29 cellular contexts compared by ENCODE assay signal in genomic region chr11:1727861-1728260, GRCh38. TPM values are rescaled to one million over a fixed set of nuclear protein-coding genes. Genes with fewer than 3 reads are reported as not detected.
A peak's percentile ranks its signal among the peaks of the same experiment; 100 is the strongest.
DNase-seq lines count a peak whose midpoint lies in the region; ATAC-seq and TF ChIP-seq lines count a peak whose summit lies in the region.
"Had no signal": no experiment of that assay in that cellular context is flagged by ENCODE, and none has a peak within 500 bp of the region (broad histone marks: within the 10 kb centered on the region; RNA-seq: fewer than 3 reads in every experiment).

No MANE protein-coding gene starts in this region.

- no peak for TF ChIP-seq CTCF in DND-41 (IDR thresholded peaks at IDR 0.05; ENCODE audit: borderline replicate concordance, extremely low read depth, low read length, poor library complexity, severe bottlenecking)

- no peaks in the 10 kb centered on the region for H3K9me3 ChIP-seq in DND-41 (ENCODE audit: insufficient read depth, low read length, severe bottlenecking)
- H3K9me3 ChIP-seq: Caco-2, SJSA1 had no signal

- H3K4me2 ChIP-seq in DND-41 (ENCODE audit: insufficient read depth, low read length), result no peak overlapping the region
- H3K4me2 ChIP-seq: PC-9 had no signal

- no peaks in the 10 kb centered on the region for H3K27me3 ChIP-seq in DND-41 (ENCODE audit: insufficient read depth, low read length, poor library complexity)

- no peak for ATAC-seq in activated T-cell treated with anti-CD3 and anti-CD28 coated beads, Interleukin-2, amount 50 U/mL, for 72 hours (replicated peaks in 1 of 2)
- ATAC-seq in DND-41 (ENCODE audit: insufficient read depth, low read depth), result no peak
- no peak for ATAC-seq in memory B cell (ENCODE audit: low read depth)
- no peak for ATAC-seq in stimulated activated effector memory CD8-positive, alpha-beta T cell treated with anti-CD3 and anti-CD28 coated beads, Interleukin-12 subunit alpha, Interleukin-12 subunit beta, amount 100 ng/mL, for 72 hours
- no peak for ATAC-seq in GM21360 (IDR thresholded peaks at IDR 0.05; ENCODE audit: unreplicated experiment)
- ATAC-seq: CD8-positive, alpha-beta T cell; GM12878 had no signal

- peak overlapping the region; percentile 54 for H3K9ac ChIP-seq in DND-41 (ENCODE audit: low read depth, low read length)

- no peaks in the 10 kb centered on the region for H4K20me1 ChIP-seq in DND-41 (ENCODE audit: insufficient read depth, low read length)

- peak overlapping the region; percentile 31 to 56 for H3K4me3 Mint-ChIP-seq in activated T-cell treated with anti-CD3 and anti-CD28 coated beads, Interleukin-2, amount 50 U/mL, for 72 hours
- H3K4me3 Mint-ChIP-seq in memory B cell, result peak overlapping the region; percentile 62
- H3K4me3 Mint-ChIP-seq in stimulated activated effector memory CD8-positive, alpha-beta T cell treated with anti-CD3 and anti-CD28 coated beads, Interleukin-12 subunit alpha, Interleukin-12 subunit beta, amount 100 ng/mL, for 72 hours, result peak overlapping the region; percentile 54

- DNase-seq in activated T-cell treated with anti-CD3 and anti-CD28 coated beads, Interleukin-2, amount 50 U/mL, for 72 hours, result no peak
- no peak for DNase-seq in activated T-cell treated with anti-CD3 and anti-CD28 coated beads, Interleukin-2, amount 50 U/mL, for 1 hour
- DNase-seq in DND-41 (no peak), memory B cell (ENCODE audit: low spot score in 2 of 2) (no peak), HuH-7.5 (ENCODE audit: low spot score) (no peak), mucosa of gallbladder (ENCODE audit: low spot score) (no peak)
- DNase-seq in stimulated activated effector memory CD8-positive, alpha-beta T cell treated with anti-CD3 and anti-CD28 coated beads, Interleukin-12 subunit alpha, Interleukin-12 subunit beta, amount 100 ng/mL, for 72 hours (ENCODE audit: low spot score in 2 of 2), result no peak
- DNase-seq: 8988T; ACHN; CD8-positive, alpha-beta T cell; EL; GDM1; HCEC 1CT; NCI-H1092; NCI-H1417 treated with DMSO at 0.1 percent for 48 hours; NCI-H1694 treated with DMSO at 0.1 percent for 48 hours; NCI-H2081; NCI-H2227 treated with DMSO at 0.1 percent for 48 hours; NCI-H526 treated with DMSO at 0.1 percent for 48 hours; PC-9; Right ventricle myocardium superior; RPMI8226 had no signal

- no peaks in the 10 kb centered on the region; the same call in 1 of the 2 replicates for H3K79me2 ChIP-seq in DND-41 (ENCODE audit: insufficient read depth, low read length)

- H3K9me3 Mint-ChIP-seq in activated T-cell treated with anti-CD3 and anti-CD28 coated beads, Interleukin-2, amount 50 U/mL, for 72 hours, result peaks cover 9 to 10% of the 10 kb centered on the region in 2 donors
- no peaks in the 10 kb centered on the region for H3K9me3 Mint-ChIP-seq in memory B cell
- H3K9me3 Mint-ChIP-seq in stimulated activated effector memory CD8-positive, alpha-beta T cell treated with anti-CD3 and anti-CD28 coated beads, Interleukin-12 subunit alpha, Interleukin-12 subunit beta, amount 100 ng/mL, for 72 hours, result no peaks in the 10 kb centered on the region
- H3K9me3 Mint-ChIP-seq: CD8-positive, alpha-beta T cell had no signal

- H3K27ac ChIP-seq in DND-41 (ENCODE audit: low read length), result peak overlapping the region; percentile 94
- H3K27ac ChIP-seq: HL-60, PC-9, SJSA1 had no signal

- H3K27me3 Mint-ChIP-seq in activated T-cell treated with anti-CD3 and anti-CD28 coated beads, Interleukin-2, amount 50 U/mL, for 72 hours (ENCODE audit: low read depth), result peaks cover 17% of the 10 kb centered on the region
- peaks cover 5% of the 10 kb centered on the region for H3K27me3 Mint-ChIP-seq in memory B cell

- H3K4me1 Mint-ChIP-seq in activated T-cell treated with anti-CD3 and anti-CD28 coated beads, Interleukin-2, amount 50 U/mL, for 72 hours (ENCODE audit: low read depth), result peaks cover 35% of the 10 kb centered on the region
- peaks cover 42% of the 10 kb centered on the region for H3K4me1 Mint-ChIP-seq in memory B cell
- peaks cover 59% of the 10 kb centered on the region for H3K4me1 Mint-ChIP-seq in stimulated activated effector memory CD8-positive, alpha-beta T cell treated with anti-CD3 and anti-CD28 coated beads, Interleukin-12 subunit alpha, Interleukin-12 subunit beta, amount 100 ng/mL, for 72 hours

- H3K4me3 ChIP-seq in DND-41 (ENCODE audit: low read depth in 1 of 2, low read length in 2 of 2), result no peak overlapping the region
- H3K4me3 ChIP-seq: GM12878, PC-9, SJSA1 had no signal

- no peak overlapping the region for H2AFZ ChIP-seq in DND-41 (ENCODE audit: low read depth, low read length)
- H2AFZ ChIP-seq: PC-9 had no signal

- H3K27ac Mint-ChIP-seq in activated T-cell treated with anti-CD3 and anti-CD28 coated beads, Interleukin-2, amount 50 U/mL, for 72 hours, result peak overlapping the region; percentile 27
- peak overlapping the region; percentile 95 for H3K27ac Mint-ChIP-seq in memory B cell
- H3K27ac Mint-ChIP-seq in stimulated activated effector memory CD8-positive, alpha-beta T cell treated with anti-CD3 and anti-CD28 coated beads, Interleukin-12 subunit alpha, Interleukin-12 subunit beta, amount 100 ng/mL, for 72 hours, result peak overlapping the region; percentile 68
- H3K27ac Mint-ChIP-seq: CD8-positive, alpha-beta T cell had no signal

- peaks cover 71% of the 10 kb centered on the region for H3K4me1 ChIP-seq in DND-41 (ENCODE audit: insufficient read depth, low read length)
- H3K4me1 ChIP-seq: Caco-2, SJSA1 had no signal

- no peaks in the 10 kb centered on the region for H3K36me3 ChIP-seq in DND-41 (ENCODE audit: insufficient read depth, low read length)
- H3K36me3 ChIP-seq: SJSA1 had no signal

- H3K36me3 Mint-ChIP-seq in activated T-cell treated with anti-CD3 and anti-CD28 coated beads, Interleukin-2, amount 50 U/mL, for 72 hours (ENCODE audit: insufficient read depth in 2 of 2), result peaks cover 0 to 5% of the 10 kb centered on the region in 2 donors
- H3K36me3 Mint-ChIP-seq in memory B cell, result no peaks in the 10 kb centered on the region
- H3K36me3 Mint-ChIP-seq in stimulated activated effector memory CD8-positive, alpha-beta T cell treated with anti-CD3 and anti-CD28 coated beads, Interleukin-12 subunit alpha, Interleukin-12 subunit beta, amount 100 ng/mL, for 72 hours, result peaks cover 8% of the 10 kb centered on the region
- H3K36me3 Mint-ChIP-seq: CD8-positive, alpha-beta T cell had no signal

RNA-seq across cellular contexts. Expression of gene IFITM10, which starts 22.5 kb away (rescaled TPM):
- 1 to 10 TPM in 1 of 2 donors, under 1 TPM in 1; 0.91 to 1.5 TPM for total RNA-seq in activated T-cell treated with anti-CD3 and anti-CD28 coated beads, Interleukin-2, amount 50 U/mL, for 72 hours
- total RNA-seq in mucosa of gallbladder, result 13.9 TPM
- total RNA-seq: GM12878 had no signal

RNA-seq across cellular contexts. Expression of gene KRTAP5-6, which starts 30.9 kb away (rescaled TPM):
- total RNA-seq in activated T-cell treated with anti-CD3 and anti-CD28 coated beads, Interleukin-2, amount 50 U/mL, for 72 hours, result not detected
- total RNA-seq in mucosa of gallbladder, result not detected
- total RNA-seq: Caco-2; CD8-positive, alpha-beta T cell; GM12878; H1; NCI-H460; PC-9; Right ventricle myocardium superior; SJSA1 had no signal

RNA-seq across cellular contexts. Expression of gene CTSD, which starts 35.9 kb away (rescaled TPM):
- 10 to 100 TPM; 56.2 to 66.9 TPM for total RNA-seq in activated T-cell treated with anti-CD3 and anti-CD28 coated beads, Interleukin-2, amount 50 U/mL, for 72 hours
- 2,163 TPM for total RNA-seq in mucosa of gallbladder

Comparison
In these comparisons a context has a peak if more than half of its experiments do, and no peak if none do; other contexts are left out.
1. H3K27ac Mint-ChIP-seq: peak in every context shown above with its lines; median percentile 95 in memory B cell; 68 in stimulated activated effector memory CD8-positive, alpha-beta T cell treated with anti-CD3 and anti-CD28 coated beads, Interleukin-12 subunit alpha, Interleukin-12 subunit beta, amount 100 ng/mL, for 72 hours; 27 in activated T-cell treated with anti-CD3 and anti-CD28 coated beads, Interleukin-2, amount 50 U/mL, for 72 hours.
2. RNA of gene CTSD, which starts 35.9 kb away (total RNA-seq): 2,163 TPM in mucosa of gallbladder (single experiment); 56.2 to 66.9 TPM in activated T-cell treated with anti-CD3 and anti-CD28 coated beads, Interleukin-2, amount 50 U/mL, for 72 hours; every median in the first group is over 10 times any median in the second.
3. Peak in every context shown above with its lines, with median percentiles within 50 percentile points of each other: H3K4me3 Mint-ChIP-seq.